In the genomic region with DNA sequence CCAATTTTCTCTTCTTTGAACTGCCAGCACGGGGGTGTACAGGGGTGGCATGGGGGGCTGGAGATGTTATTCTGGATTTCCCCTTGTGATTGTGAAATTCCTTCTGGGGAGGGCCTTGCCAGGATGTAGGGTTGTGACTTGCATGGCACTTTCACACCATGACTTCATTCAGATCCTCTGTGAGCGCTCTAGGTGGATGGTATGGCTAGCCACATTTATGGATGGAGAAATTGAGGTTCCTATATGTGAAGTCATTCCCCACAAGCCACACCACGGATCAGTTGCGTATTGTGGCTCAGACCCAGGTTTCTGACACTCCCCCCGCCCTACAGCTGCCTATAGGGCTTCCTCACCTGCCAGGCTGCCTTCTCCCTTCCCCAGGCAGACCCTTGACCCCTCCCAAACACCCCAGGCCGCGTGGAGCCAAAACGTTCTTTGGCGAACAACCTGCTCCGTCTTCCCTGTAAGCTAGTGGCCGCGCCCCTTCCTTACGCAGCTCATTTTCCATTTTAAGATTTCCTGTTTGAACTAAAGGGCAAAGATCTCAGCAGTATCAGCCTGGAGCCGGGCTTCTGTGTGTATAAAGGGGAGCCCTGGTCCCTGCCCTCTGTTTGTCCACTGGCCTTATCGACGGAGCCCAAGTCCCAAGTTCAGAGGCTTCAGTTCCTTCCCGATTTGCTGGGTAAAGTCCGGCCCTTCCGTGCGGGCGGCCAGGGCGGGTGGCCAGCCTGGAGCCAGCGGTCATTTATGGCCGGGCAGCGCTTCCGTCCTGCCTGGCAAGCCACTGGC, we compare ENCODE assay signal across 2 cellular contexts.
TF ChIP-seq lines count a peak whose summit lies in the region.

No MANE protein-coding gene starts in this region.

TF ChIP-seq in SK-N-SH, 30 proteins besides CTCF, POLR2A, EP300 and RAD21:
- TF ChIP-seq, protein P1, sequence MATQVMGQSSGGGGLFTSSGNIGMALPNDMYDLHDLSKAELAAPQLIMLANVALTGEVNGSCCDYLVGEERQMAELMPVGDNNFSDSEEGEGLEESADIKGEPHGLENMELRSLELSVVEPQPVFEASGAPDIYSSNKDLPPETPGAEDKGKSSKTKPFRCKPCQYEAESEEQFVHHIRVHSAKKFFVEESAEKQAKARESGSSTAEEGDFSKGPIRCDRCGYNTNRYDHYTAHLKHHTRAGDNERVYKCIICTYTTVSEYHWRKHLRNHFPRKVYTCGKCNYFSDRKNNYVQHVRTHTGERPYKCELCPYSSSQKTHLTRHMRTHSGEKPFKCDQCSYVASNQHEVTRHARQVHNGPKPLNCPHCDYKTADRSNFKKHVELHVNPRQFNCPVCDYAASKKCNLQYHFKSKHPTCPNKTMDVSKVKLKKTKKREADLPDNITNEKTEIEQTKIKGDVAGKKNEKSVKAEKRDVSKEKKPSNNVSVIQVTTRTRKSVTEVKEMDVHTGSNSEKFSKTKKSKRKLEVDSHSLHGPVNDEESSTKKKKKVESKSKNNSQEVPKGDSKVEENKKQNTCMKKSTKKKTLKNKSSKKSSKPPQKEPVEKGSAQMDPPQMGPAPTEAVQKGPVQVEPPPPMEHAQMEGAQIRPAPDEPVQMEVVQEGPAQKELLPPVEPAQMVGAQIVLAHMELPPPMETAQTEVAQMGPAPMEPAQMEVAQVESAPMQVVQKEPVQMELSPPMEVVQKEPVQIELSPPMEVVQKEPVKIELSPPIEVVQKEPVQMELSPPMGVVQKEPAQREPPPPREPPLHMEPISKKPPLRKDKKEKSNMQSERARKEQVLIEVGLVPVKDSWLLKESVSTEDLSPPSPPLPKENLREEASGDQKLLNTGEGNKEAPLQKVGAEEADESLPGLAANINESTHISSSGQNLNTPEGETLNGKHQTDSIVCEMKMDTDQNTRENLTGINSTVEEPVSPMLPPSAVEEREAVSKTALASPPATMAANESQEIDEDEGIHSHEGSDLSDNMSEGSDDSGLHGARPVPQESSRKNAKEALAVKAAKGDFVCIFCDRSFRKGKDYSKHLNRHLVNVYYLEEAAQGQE (IDR thresholded peaks at IDR 0.05; ENCODE audit: low read depth, low read length), result no peak
- TF ChIP-seq JUND (IDR thresholded peaks at IDR 0.05) (no peak), CHD2 (IDR thresholded peaks at IDR 0.05; ENCODE audit: low read length, partially characterized antibody) (no peak), MEF2A (IDR thresholded peaks at IDR 0.05; ENCODE audit: borderline replicate concordance, low read depth) (no peak), GABPA (IDR thresholded peaks at IDR 0.05; ENCODE audit: low read depth) (no peak), POLR2AphosphoS5 (IDR thresholded peaks at IDR 0.05; ENCODE audit: low read depth, low read length) (no peak), FOXJ3 (CRISPR knock-in tag; IDR thresholded peaks at IDR 0.05) (no peak), FOSL2 (IDR thresholded peaks at IDR 0.05; ENCODE audit: borderline replicate concordance, low read depth) (no peak), EZH2phosphoT487 (IDR thresholded peaks at IDR 0.05; ENCODE audit: borderline replicate concordance, low read depth) (no peak), ELF1 (IDR thresholded peaks at IDR 0.05) (no peak), GATA2 (CRISPR knock-in tag; IDR thresholded peaks at IDR 0.05) (no peak), FOXM1 (IDR thresholded peaks at IDR 0.05; ENCODE audit: low read depth) (no peak), SMC3 (IDR thresholded peaks at IDR 0.05; ENCODE audit: low read depth, low read length) (no peak), YY1 (IDR thresholded peaks at IDR 0.05; ENCODE audit: low read depth) (no peak), TCF12 (IDR thresholded peaks at IDR 0.05) (no peak), SIN3A (IDR thresholded peaks at IDR 0.05; ENCODE audit: borderline replicate concordance, low read depth, low read length) (no peak)
- TF ChIP-seq, protein P2, sequence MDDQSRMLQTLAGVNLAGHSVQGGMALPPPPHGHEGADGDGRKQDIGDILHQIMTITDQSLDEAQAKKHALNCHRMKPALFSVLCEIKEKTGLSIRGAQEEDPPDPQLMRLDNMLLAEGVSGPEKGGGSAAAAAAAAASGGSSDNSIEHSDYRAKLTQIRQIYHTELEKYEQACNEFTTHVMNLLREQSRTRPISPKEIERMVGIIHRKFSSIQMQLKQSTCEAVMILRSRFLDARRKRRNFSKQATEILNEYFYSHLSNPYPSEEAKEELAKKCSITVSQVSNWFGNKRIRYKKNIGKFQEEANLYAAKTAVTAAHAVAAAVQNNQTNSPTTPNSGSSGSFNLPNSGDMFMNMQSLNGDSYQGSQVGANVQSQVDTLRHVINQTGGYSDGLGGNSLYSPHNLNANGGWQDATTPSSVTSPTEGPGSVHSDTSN (IDR thresholded peaks at IDR 0.05), result no peak
- TF ChIP-seq, protein P3, sequence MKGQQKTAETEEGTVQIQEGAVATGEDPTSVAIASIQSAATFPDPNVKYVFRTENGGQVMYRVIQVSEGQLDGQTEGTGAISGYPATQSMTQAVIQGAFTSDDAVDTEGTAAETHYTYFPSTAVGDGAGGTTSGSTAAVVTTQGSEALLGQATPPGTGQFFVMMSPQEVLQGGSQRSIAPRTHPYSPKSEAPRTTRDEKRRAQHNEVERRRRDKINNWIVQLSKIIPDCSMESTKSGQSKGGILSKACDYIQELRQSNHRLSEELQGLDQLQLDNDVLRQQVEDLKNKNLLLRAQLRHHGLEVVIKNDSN (IDR thresholded peaks at IDR 0.05; ENCODE audit: borderline replicate concordance, low read depth), result no peak
- TF ChIP-seq, protein P4, sequence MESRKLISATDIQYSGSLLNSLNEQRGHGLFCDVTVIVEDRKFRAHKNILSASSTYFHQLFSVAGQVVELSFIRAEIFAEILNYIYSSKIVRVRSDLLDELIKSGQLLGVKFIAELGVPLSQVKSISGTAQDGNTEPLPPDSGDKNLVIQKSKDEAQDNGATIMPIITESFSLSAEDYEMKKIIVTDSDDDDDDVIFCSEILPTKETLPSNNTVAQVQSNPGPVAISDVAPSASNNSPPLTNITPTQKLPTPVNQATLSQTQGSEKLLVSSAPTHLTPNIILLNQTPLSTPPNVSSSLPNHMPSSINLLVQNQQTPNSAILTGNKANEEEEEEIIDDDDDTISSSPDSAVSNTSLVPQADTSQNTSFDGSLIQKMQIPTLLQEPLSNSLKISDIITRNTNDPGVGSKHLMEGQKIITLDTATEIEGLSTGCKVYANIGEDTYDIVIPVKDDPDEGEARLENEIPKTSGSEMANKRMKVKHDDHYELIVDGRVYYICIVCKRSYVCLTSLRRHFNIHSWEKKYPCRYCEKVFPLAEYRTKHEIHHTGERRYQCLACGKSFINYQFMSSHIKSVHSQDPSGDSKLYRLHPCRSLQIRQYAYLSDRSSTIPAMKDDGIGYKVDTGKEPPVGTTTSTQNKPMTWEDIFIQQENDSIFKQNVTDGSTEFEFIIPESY (IDR thresholded peaks at IDR 0.05; ENCODE audit: borderline replicate concordance, low read depth), result no peak

TF ChIP-seq in liver, 16 proteins besides CTCF, POLR2A, EP300 and RAD21 (continued from another document):
- TF ChIP-seq, protein P4 (IDR thresholded peaks at IDR 0.05), result peak; percentile 55
- TF ChIP-seq, protein P5, sequence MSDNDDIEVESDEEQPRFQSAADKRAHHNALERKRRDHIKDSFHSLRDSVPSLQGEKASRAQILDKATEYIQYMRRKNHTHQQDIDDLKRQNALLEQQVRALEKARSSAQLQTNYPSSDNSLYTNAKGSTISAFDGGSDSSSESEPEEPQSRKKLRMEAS (IDR thresholded peaks at IDR 0.05), result peak; percentile 94
- peak in 1 of 2 donors; percentile 38 for TF ChIP-seq GABPA (IDR thresholded peaks at IDR 0.05 in 1 of 2, conservative IDR thresholded peaks at IDR 0.05 in 1 of 2)
- peak in 1 of 2 donors; percentile 83 for TF ChIP-seq EGR1 (IDR thresholded peaks at IDR 0.05; ENCODE audit: low read depth in 2 of 2)
- peak; percentile 94 for TF ChIP-seq HNF4G (IDR thresholded peaks at IDR 0.05)
- TF ChIP-seq, protein P6, sequence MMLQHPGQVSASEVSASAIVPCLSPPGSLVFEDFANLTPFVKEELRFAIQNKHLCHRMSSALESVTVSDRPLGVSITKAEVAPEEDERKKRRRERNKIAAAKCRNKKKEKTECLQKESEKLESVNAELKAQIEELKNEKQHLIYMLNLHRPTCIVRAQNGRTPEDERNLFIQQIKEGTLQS (IDR thresholded peaks at IDR 0.05), result peak; percentile 22
- TF ChIP-seq SP1 (IDR thresholded peaks at IDR 0.05), result peak; percentile 90
- peak; percentile 71 to 87 for TF ChIP-seq JUND (IDR thresholded peaks at IDR 0.05)
- peak; percentile 69 for TF ChIP-seq FOXA1 (IDR thresholded peaks at IDR 0.05)
- peak; percentile 41 for TF ChIP-seq FOXA2 (IDR thresholded peaks at IDR 0.05)
